Comparison of ENCODE assay signal across 8 cellular contexts in genomic region chr16:1782408-1783247, GRCh38. TPM values are rescaled to one million over a fixed set of nuclear protein-coding genes. Genes with fewer than 3 reads are reported as not detected.
DNase-seq lines count a peak whose midpoint lies in the region; ATAC-seq, FAIRE-seq and TF ChIP-seq lines count a peak whose summit lies in the region.

Gene NUBP2 (plus strand): TSS chr16:1782960. CDS start chr16:1783021, 61 bp downstream.
Gene SPSB3 (minus strand): TSS chr16:1782571. CDS start chr16:1781483, 1,088 bp downstream.

- H3K4me1 ChIP-seq in iPS-20b (ENCODE audit: insufficient read depth, low read length): peaks cover 4% of the 10 kb centered on the region

- peaks cover 13% of the 10 kb centered on the region for H3K36me3 ChIP-seq in bronchial epithelial cell (ENCODE audit: control insufficient read depth, insufficient read depth, low read length)
- peaks cover 8% of the 10 kb centered on the region; the same call in 1 of the 2 replicates for H3K36me3 ChIP-seq in iPS-20b (ENCODE audit: insufficient read depth, low read depth, low read length)

- H3K4me3 ChIP-seq in AG04449 (ENCODE audit: low read depth, low read length): peak within 1 kb of the TSS; percentile 81
- peak within 1 kb of the TSS; percentile 92 for H3K4me3 ChIP-seq in WI38 (ENCODE audit: low read depth, low read length)
- H3K4me3 ChIP-seq in bronchial epithelial cell (ENCODE audit: low read depth, low read length): peak within 1 kb of the TSS; percentile 63
- H3K4me3 ChIP-seq in iPS-20b (ENCODE audit: low read length): peak within 1 kb of the TSS; percentile 96
- H3K4me3 ChIP-seq in skin epidermis: peak within 1 kb of the TSS; percentile 75 to 99 (median 96)

- DNase-seq in AG04449 (ENCODE audit: low read depth, low spot score) (peak; percentile 100), NCI-H2227 treated with DMSO at 0.1 percent for 48 hours (lab: John Stamatoyannopoulos, UW) (peak; percentile 98), bronchial epithelial cell (ENCODE audit: low read depth) (peak; percentile 99)

- no peak within 1 kb of the TSS for H3K27ac ChIP-seq in iPS-20b (ENCODE audit: low read length)
- peak within 1 kb of the TSS; percentile 80 to 93 (median 87) for H3K27ac ChIP-seq in skin epidermis

- CTCF ChIA-PET in AG04449 (lab: Yijun Ruan, JAX): interaction anchor here (0.8 to 2.7 kb wide), 7 partner anchors 9 to 147 kb away, joined by 3 to 9 read pairs (median 3); partner anchors contain the start of genes EME2, IGFALS and MRPS34

- H3K27me3 ChIP-seq in bronchial epithelial cell (ENCODE audit: control insufficient read depth, insufficient read depth, low read length) (no peaks in the 10 kb centered on the region), iPS-20b (ENCODE audit: insufficient read depth, low read length) (no peaks in the 10 kb centered on the region)

- ATAC-seq in GM18907 (IDR thresholded peaks at IDR 0.05; ENCODE audit: unreplicated experiment) (peak; percentile 81), HG03159 (IDR thresholded peaks at IDR 0.05; ENCODE audit: unreplicated experiment) (peak; percentile 87)

- peak; percentile 95 for FAIRE-seq in bronchial epithelial cell (lab: Jason Lieb, UNC)

- no peaks in the 10 kb centered on the region for H3K9me3 ChIP-seq in iPS-20b (ENCODE audit: insufficient read depth, low read depth, low read length)

- peak within 1 kb of the TSS; percentile 90 for H3K9ac ChIP-seq in iPS-20b (ENCODE audit: low read depth, low read length)

- TF ChIP-seq CTCF in AG04449 (IDR thresholded peaks at IDR 0.05; ENCODE audit: insufficient read depth, low read length, missing control alignments): no peak
- no peak for TF ChIP-seq CTCF in WI38 (IDR thresholded peaks at IDR 0.05; ENCODE audit: low read depth, low read length)
- TF ChIP-seq CTCF in bronchial epithelial cell (IDR thresholded peaks at IDR 0.05; ENCODE audit: insufficient read depth, low read length, severe bottlenecking): no peak

- POLR2A ChIA-PET in AG04449 (lab: Yijun Ruan, JAX): interaction anchor here (0.7 to 2.0 kb wide), 9 partner anchors 9 to 362 kb away, joined by 3 to 31 read pairs (median 8); partner anchors contain the start of genes EME2, FAHD1, HAGH and MAPK8IP3

RNA-seq across cellular contexts. Expression of gene NUBP2, which starts in this region (rescaled TPM):
- 60.2 and 82.9 TPM in 2 replicates for total RNA-seq in bronchial epithelial cell

RNA-seq across cellular contexts. Expression of gene SPSB3, which starts in this region (rescaled TPM):
- total RNA-seq in bronchial epithelial cell: 35.5 and 48.2 TPM in 2 replicates
